Comparison of ENCODE assay signal across 8 cellular contexts in genomic region chr3:127673191-127674098, GRCh38. TPM values are rescaled to one million over a fixed set of nuclear protein-coding genes. Genes with fewer than 3 reads are reported as not detected.
DNase-seq lines count a peak whose midpoint lies in the region; ATAC-seq and TF ChIP-seq lines count a peak whose summit lies in the region.

No MANE protein-coding gene starts in this region.

- DNase-seq in AG10803 (ENCODE audit: low read depth) = peak; percentile 49
- DNase-seq in SJSA1 (ENCODE audit: low read depth in 1 of 2, low spot score in 2 of 2) = no peak
- DNase-seq in amniotic epithelial cell (ENCODE audit: low read depth) = peak; percentile 38
- DNase-seq in hepatic stellate cell (ENCODE audit: low spot score) = peak; percentile 74
- no peak for DNase-seq in skeletal muscle cell (ENCODE audit: low read depth)
- DNase-seq in NCI-H524 treated with DMSO at 0.1 percent for 48 hours (lab: John Stamatoyannopoulos, UW) = no peak

- no peaks in the 10 kb centered on the region for H3K27me3 ChIP-seq in SJSA1 (replicated peaks)

- H3K4me3 ChIP-seq in AG10803 (ENCODE audit: low read length) (peak overlapping the region; percentile 83), SJSA1 (peak overlapping the region; percentile 83), skeletal muscle cell (ENCODE audit: low read depth, low read length) (peak overlapping the region; percentile 68)

- H3K9me3 ChIP-seq in SJSA1 (replicated peaks) = no peaks in the 10 kb centered on the region

- H3K27ac ChIP-seq in SJSA1 = peak overlapping the region; percentile 46; the same call in 1 of the 2 replicates

- peaks cover 10% of the 10 kb centered on the region for H3K36me3 ChIP-seq in SJSA1

- ATAC-seq in GM19035 (IDR thresholded peaks at IDR 0.05; ENCODE audit: unreplicated experiment) (peak; percentile 44), HG03196 (IDR thresholded peaks at IDR 0.05; ENCODE audit: unreplicated experiment) (peak; percentile 21)

- no peak for TF ChIP-seq CTCF in AG10803 (conservative IDR thresholded peaks at IDR 0.05; ENCODE audit: low read length)

- H3K4me1 ChIP-seq in SJSA1 (replicated peaks) = peaks cover 21% of the 10 kb centered on the region

RNA-seq across cellular contexts. Expression of gene ABTB1, which starts 0.7 kb away (rescaled TPM):
- total RNA-seq in SJSA1 (2014; rRNA removed; shearing (Covaris generic)) = 1.3 and 1.4 TPM in 2 replicates

RNA-seq across cellular contexts. Expression of gene PODXL2, which starts 44.5 kb away (rescaled TPM):
- 0.94 and 2.6 TPM in 2 replicates for total RNA-seq in SJSA1 (2014; rRNA removed; shearing (Covaris generic))

Comparison
In these comparisons a context has a peak if more than half of its experiments do, and no peak if none do; other contexts are left out.
1. DNase-seq: peak in AG10803 (single experiment), amniotic epithelial cell (single experiment) and hepatic stellate cell (single experiment); none in SJSA1 (0 of 2), skeletal muscle cell (single experiment) and NCI-H524 treated with DMSO at 0.1 percent for 48 hours (single experiment).
2. Peak in every context shown above with its lines, with median percentiles within 50 percentile points of each other: H3K4me3 ChIP-seq.